ENCODE assay signal across 2 cellular contexts in genomic region chr3:57140894-57141293, GRCh38.
A peak's percentile ranks its signal among the peaks of the same experiment; 100 is the strongest.
TF ChIP-seq lines count a peak whose summit lies in the region.

No MANE protein-coding gene starts in this region.

TF ChIP-seq in HepG2, 621 proteins besides CTCF, POLR2A, EP300 and RAD21:
- no peak for TF ChIP-seq AKAP8 (CRISPR knock-in tag; IDR thresholded peaks at IDR 0.05)
- peak; percentile 54; the same call in 1 of the 2 replicates for TF ChIP-seq ZNF121 (CRISPR knock-in tag; IDR thresholded peaks at IDR 0.05)
- TF ChIP-seq SOX13 (IDR thresholded peaks at IDR 0.05) = no peak
- TF ChIP-seq SOX13 (CRISPR knock-in tag; conservative IDR thresholded peaks at IDR 0.05 in 1 of 2, IDR thresholded peaks at IDR 0.05 in 1 of 2) = no peak
- no peak for TF ChIP-seq ATF5 (CRISPR knock-in tag; IDR thresholded peaks at IDR 0.05; ENCODE audit: low read depth)
TF ChIP-seq in HepG2: peak in this region for 1.

TF ChIP-seq in WTC11, 78 proteins besides CTCF, POLR2A, EP300 and RAD21:
- peak; percentile 98 for TF ChIP-seq ZNF121 (CRISPR knock-in tag; IDR thresholded peaks at IDR 0.05)
- TF ChIP-seq RELA (CRISPR knock-in tag; IDR thresholded peaks at IDR 0.05; ENCODE audit: borderline replicate concordance) = no peak
